ENCODE assay signal across 1 cellular context in the genomic region with DNA sequence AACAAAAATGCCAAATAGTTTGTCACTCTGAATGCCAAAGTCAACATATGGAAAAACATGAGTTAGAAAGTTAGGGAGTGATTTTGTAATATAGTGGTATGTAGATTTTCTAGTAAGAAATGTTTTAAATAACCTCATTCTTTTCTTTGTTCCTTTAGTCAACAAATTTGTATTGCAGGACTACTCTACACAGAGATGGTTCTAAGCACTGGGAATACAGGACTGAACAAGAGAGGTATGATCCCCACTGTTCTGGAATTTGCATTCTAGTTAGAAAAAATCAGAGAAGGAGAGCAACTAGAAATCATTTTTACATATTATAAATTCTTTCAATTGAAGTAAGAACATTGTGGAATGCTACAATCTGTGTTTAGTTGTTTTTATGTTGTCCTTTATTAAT.
TF ChIP-seq lines count a peak whose summit lies in the region.

No MANE protein-coding gene starts in this region.

TF ChIP-seq in GM23338, 12 proteins besides CTCF, POLR2A, EP300 and RAD21 (continued from another document):
- no peak for TF ChIP-seq ZNF114 (CRISPR knock-in tag; IDR thresholded peaks at IDR 0.05)
TF ChIP-seq in GM23338: peak in this region for 0.
